26 cellular contexts compared by ENCODE assay signal in the genomic region with DNA sequence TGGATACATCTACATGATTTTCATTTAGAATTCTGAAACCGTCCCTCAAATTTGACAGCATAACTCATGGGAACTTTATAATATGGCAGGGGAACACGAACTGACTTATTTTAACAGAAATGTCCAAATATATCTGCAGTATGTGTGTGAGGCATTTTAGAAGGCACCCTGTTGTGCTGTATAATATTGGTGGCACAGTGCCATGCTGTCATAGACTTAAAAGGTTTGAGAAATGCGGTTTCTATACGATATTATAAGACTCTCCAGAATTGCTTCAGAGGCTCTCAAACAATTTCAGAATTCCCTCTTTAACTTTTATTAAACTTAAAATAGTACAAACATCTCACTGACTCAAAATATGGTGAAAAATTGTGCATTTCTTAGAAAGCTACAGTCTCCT.
"Had no signal": no experiment of that assay in that cellular context is flagged by ENCODE, and none has a peak within 500 bp of the region (broad histone marks: within the 10 kb centered on the region; RNA-seq: fewer than 3 reads in every experiment).

No MANE protein-coding gene starts in this region.

- H3K27me3 ChIP-seq: neural progenitor cell, neutrophil, ovary, right atrium auricular region, right lobe of liver, stomach, testis, thyroid gland, upper lobe of left lung, vagina had no signal

- H2AFZ ChIP-seq: neural progenitor cell had no signal

- H3K4me2 ChIP-seq: neural progenitor cell had no signal

- DNase-seq: hippocampal formation; immature natural killer cell; kidney; left ventricle myocardium inferior; mesendoderm; naive B cell; natural killer cell; nephron progenitor cell; ovary; right lobe of liver; stimulated activated CD4-positive, alpha-beta T cell treated with anti-CD3 and anti-CD28 coated beads, Interleukin-12 subunit alpha, Interleukin-12 subunit beta, amount 100 ng/mL, for 4 hours; stimulated activated CD4-positive, alpha-beta T cell treated with anti-CD3 and anti-CD28 coated beads, Interleukin-15, amount 100 ng/mL, for 24 hours; stimulated activated CD4-positive, alpha-beta T cell treated with anti-CD3 and anti-CD28 coated beads, Interleukin-2, amount 100 ng/mL, for 24 hours; stimulated activated CD4-positive, alpha-beta T cell treated with anti-CD3 and anti-CD28 coated beads, Interleukin-4, amount 100 ng/mL, for 1 hour; stimulated activated naive B cell treated with anti-CD40 and anti-IgM and Interleukin-4, amounts not matched to agents 10 μg/mL and 1 μg/mL and 100 μg/mL, for 72 hours; stimulated activated naive CD8-positive, alpha-beta T cell treated with anti-CD3 and anti-CD28 coated beads, Interleukin-15, Interleukin-2, amounts not matched to agents 100 U/mL and 50 U/mL, for 24 hours; stomach; testis; thyroid gland; transverse colon; upper lobe of left lung had no signal

- H3K27ac ChIP-seq: left ventricle myocardium inferior, neural progenitor cell, neutrophil, ovary, right atrium auricular region, right lobe of liver, stomach, testis, thyroid gland, transverse colon, upper lobe of left lung, vagina had no signal

- H3K9ac ChIP-seq: neural progenitor cell had no signal

- H3K36me3 ChIP-seq: left ventricle myocardium inferior, neural progenitor cell, neutrophil, ovary, right atrium auricular region, right lobe of liver, stomach, thyroid gland, transverse colon, upper lobe of left lung, vagina had no signal

- H3K4me1 ChIP-seq: left ventricle myocardium inferior, neural progenitor cell, right atrium auricular region, right lobe of liver, stomach, testis, thyroid gland, transverse colon, upper lobe of left lung, vagina had no signal

- H3K9me3 ChIP-seq: left ventricle myocardium inferior, neutrophil, ovary, right atrium auricular region, right lobe of liver, testis, thyroid gland, transverse colon, upper lobe of left lung, vagina had no signal

- H3K4me3 ChIP-seq: left ventricle myocardium inferior, lung, neural progenitor cell, ovary, right atrium auricular region, right lobe of liver, stomach, testis, thyroid gland, transverse colon, upper lobe of left lung, vagina had no signal

- ATAC-seq: natural killer cell; right lobe of liver; stimulated activated naive B cell treated with anti-CD40 and anti-IgM and Interleukin-4, amounts not matched to agents 10 μg/mL and 1 μg/mL and 100 μg/mL, for 72 hours; stimulated activated naive CD8-positive, alpha-beta T cell treated with anti-CD3 and anti-CD28 coated beads, Interleukin-15, Interleukin-2, amounts not matched to agents 100 U/mL and 50 U/mL, for 24 hours had no signal
